In genomic region chr2:32010280-32010669, GRCh38 we compare ENCODE assay signal across 8 cellular contexts. TPM values are rescaled to one million over a fixed set of nuclear protein-coding genes. Genes with fewer than 3 reads are reported as not detected.
DNase-seq lines count a peak whose midpoint lies in the region; ATAC-seq and TF ChIP-seq lines count a peak whose summit lies in the region.
"Not testable (repeated sequence)": the region's sequence is repeated elsewhere in the genome, so short reads cannot be mapped to it uniquely, and the experiment has no call there.

No MANE protein-coding gene starts in this region.

- not testable (repeated sequence) for H3K9me3 ChIP-seq in right cardiac atrium (ENCODE audit: control insufficient read depth, low read length); upper lobe of left lung

- TF ChIP-seq EP300 in upper lobe of left lung (IDR thresholded peaks at IDR 0.05), result not testable (repeated sequence)

- TF ChIP-seq POLR2A in NB4 (IDR thresholded peaks at IDR 0.05; ENCODE audit: extremely low read depth, insufficient read length); upper lobe of left lung (IDR thresholded peaks at IDR 0.05): not testable (repeated sequence)

- not testable (repeated sequence) for H3K27me3 ChIP-seq in right cardiac atrium (ENCODE audit: control insufficient read depth, insufficient read depth); upper lobe of left lung

- H3K36me3 ChIP-seq in upper lobe of left lung, result not testable (repeated sequence)

- WGBS in right cardiac atrium, result under 1% methylated on average over 29 of the region's 43 CpGs
- 0% methylated on average over 8 of the region's 43 CpGs; no CpG with 5 or more reads in 1 of the 2 donors for WGBS in upper lobe of left lung, 2 donors

- DNase-seq in NB4 (ENCODE audit: low read depth) (peak; percentile 85), right cardiac atrium (peak; percentile 72 to 87 (median 86)), upper lobe of left lung (peak; percentile 54 to 93)
- not testable (repeated sequence) for DNase-seq in astrocyte of the cerebellum (ENCODE audit: low read depth); retinal pigment epithelial cell (ENCODE audit: low read depth)

- in situ Hi-C loops in astrocyte of the cerebellum (cut with HindIII; ENCODE audit: low sequenced_read_pairs), result not testable (repeated sequence)

- H3K27ac ChIP-seq in VCaP (peak overlapping the region; percentile 93), right cardiac atrium (ENCODE audit: low read length) (peak overlapping the region; percentile 66), upper lobe of left lung (peak overlapping the region; percentile 93 to 98 (median 94))

- H3K4me3 ChIP-seq in NB4 (ENCODE audit: low read depth, low read length), result not testable (repeated sequence)
- H3K4me3 ChIP-seq in astrocyte of the cerebellum (ENCODE audit: low read depth, low read length) (peak overlapping the region; percentile 89), right cardiac atrium (ENCODE audit: low read length) (peak overlapping the region; percentile 62), retinal pigment epithelial cell (ENCODE audit: low read length) (peak overlapping the region; percentile 30), upper lobe of left lung (peak overlapping the region; percentile 49 to 97 (median 85))

- intact Hi-C loops in right cardiac atrium (cut with DNase I), result loop anchor here in 1 of 4 donors (5.0 kb wide), 1 partner anchor 52 kb away; the partner anchor contains the start of gene SPAST

- not testable (repeated sequence) for TF ChIP-seq CTCF in NB4 (IDR thresholded peaks at IDR 0.05; ENCODE audit: low read depth, low read length); VCaP (conservative IDR thresholded peaks at IDR 0.05); astrocyte of the cerebellum (IDR thresholded peaks at IDR 0.05; ENCODE audit: low read depth, low read length, missing control alignments); retinal pigment epithelial cell (conservative IDR thresholded peaks at IDR 0.05; ENCODE audit: low read depth, low read length); upper lobe of left lung (IDR thresholded peaks at IDR 0.05)

- not testable (repeated sequence) for H3K4me1 ChIP-seq in right cardiac atrium (ENCODE audit: control insufficient read depth, insufficient read depth, low read length)
- H3K4me1 ChIP-seq in upper lobe of left lung, result peaks cover 16 to 24% (median 19%) of the 10 kb centered on the region in 4 donors

- ATAC-seq in GM18511 (IDR thresholded peaks at IDR 0.05; ENCODE audit: unreplicated experiment) (peak; percentile 67), HG02763 (IDR thresholded peaks at IDR 0.05; ENCODE audit: unreplicated experiment) (peak; percentile 49), right cardiac atrium (peak; percentile 91 to 94), upper lobe of left lung (ENCODE audit: low FRiP score in 2 of 2) (peak; percentile 82 to 92)

RNA-seq across cellular contexts. Expression of gene MEMO1, which starts 0.5 kb away (rescaled TPM):
- total RNA-seq in right cardiac atrium, result 10 to 100 TPM; 33.0 to 39.7 (median 37.0) TPM
- polyA plus RNA-seq in right cardiac atrium, result 37.0 TPM
- 10 to 100 TPM; 12.7 to 32.3 (median 23.6) TPM for total RNA-seq in upper lobe of left lung

RNA-seq across cellular contexts. Expression of gene DPY30, which starts 29.3 kb away (rescaled TPM):
- total RNA-seq in right cardiac atrium (10 to 100 TPM; 34.7 to 46.0 (median 44.1) TPM), upper lobe of left lung (10 to 100 TPM; 10.1 to 92.8 (median 51.7) TPM)
- 92.1 TPM for polyA plus RNA-seq in right cardiac atrium

RNA-seq across cellular contexts. Expression of gene SPAST, which starts 53.1 kb away (rescaled TPM):
- total RNA-seq in right cardiac atrium (1 to 10 TPM; 8.1 to 9.1 (median 8.6) TPM), upper lobe of left lung (10 to 100 TPM in 5 of 6 donors, 1 to 10 TPM in 1; 9.9 to 28.3 (median 14.8) TPM)
- 2.4 TPM for polyA plus RNA-seq in right cardiac atrium
